8 cellular contexts compared by ENCODE assay signal in the genomic region with DNA sequence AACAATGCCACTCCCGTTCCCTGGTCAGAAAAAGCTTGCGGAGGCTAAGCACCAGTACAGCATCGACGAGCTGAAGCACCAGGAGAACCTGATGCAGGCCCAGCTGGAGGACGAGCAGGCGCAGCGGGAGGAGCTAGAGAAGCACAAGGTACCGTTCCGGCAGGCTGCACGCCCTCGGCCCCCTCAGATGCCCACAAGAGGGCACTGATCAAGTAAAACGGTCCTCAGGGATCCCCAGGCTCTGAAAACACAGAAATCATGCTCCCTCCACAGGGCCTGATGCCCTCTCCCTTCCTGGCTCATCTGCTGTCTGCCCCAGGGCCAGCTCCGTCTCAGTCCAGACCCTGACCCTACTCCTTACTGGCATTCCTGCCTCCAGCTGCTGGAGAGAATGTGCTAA. TPM values are rescaled to one million over a fixed set of nuclear protein-coding genes. Genes with fewer than 3 reads are reported as not detected.
DNase-seq lines count a peak whose midpoint lies in the region; ATAC-seq lines count a peak whose summit lies in the region.

No MANE protein-coding gene starts in this region.

- DNase-seq in activated CD8-positive, alpha-beta memory T cell treated with anti-CD3 and anti-CD28 coated beads, Interleukin-2, amount 50 U/mL, for 48 hours = peak; percentile 60
- no peak for DNase-seq in activated CD8-positive, alpha-beta memory T cell treated with anti-CD3 and anti-CD28 coated beads for 24 hours
- DNase-seq in SK-MEL-5 (ENCODE audit: low read depth, low spot score) = peak; percentile 72
- DNase-seq in head of caudate nucleus = peak in 32 of 42 donors; percentile 14 to 70 (median 32)
- DNase-seq in stimulated activated CD8-positive, alpha-beta memory T cell treated with anti-CD3 and anti-CD28 coated beads, Interleukin-4, amount 100 ng/mL, for 24 hours (ENCODE audit: low read depth) = peak; percentile 7
- DNase-seq in middle frontal gyrus (ENCODE audit: extremely low spot score, low spot score) = no peak
- DNase-seq in NCI-H1048 (lab: John Stamatoyannopoulos, UW) = no peak

- no peak for ATAC-seq in GM18870 (IDR thresholded peaks at IDR 0.05; ENCODE audit: unreplicated experiment)

- intact Hi-C loops in head of caudate nucleus (cut with DNase I) = no loop called here

- in situ Hi-C loops in SK-MEL-5 (cut with HindIII; ENCODE audit: low pct_unique_long_range_greater_than_20kb, low sequenced_read_pairs) = no loop called here

RNA-seq across cellular contexts. Expression of gene DRC3, which starts 21.6 kb away (rescaled TPM):
- total RNA-seq in SK-MEL-5 (2014; rRNA removed; shearing (Covaris generic)) = 1.1 and 1.2 TPM in 2 replicates
- polyA plus RNA-seq in SK-MEL-5 (2015; cell fraction: cytosol; rRNA removed) = 0.06 and 1.1 TPM in 2 replicates
- 4.1 and 4.3 TPM in 2 replicates for polyA plus RNA-seq in SK-MEL-5 (2015; cell fraction: nucleus; rRNA removed)

RNA-seq across cellular contexts. Expression of gene TOM1L2, which starts 22.1 kb away (rescaled TPM):
- 7.7 and 9.7 TPM in 2 replicates for total RNA-seq in SK-MEL-5 (2014; rRNA removed; shearing (Covaris generic))
- 18.9 and 24.6 TPM in 2 replicates for polyA plus RNA-seq in SK-MEL-5 (2015; cell fraction: cytosol; rRNA removed)
- polyA plus RNA-seq in SK-MEL-5 (2015; cell fraction: nucleus; rRNA removed) = 31.8 and 45.8 TPM in 2 replicates

RNA-seq across cellular contexts. Expression of gene ATPAF2, which starts 44.7 kb away (rescaled TPM):
- total RNA-seq in SK-MEL-5 (2014; rRNA removed; shearing (Covaris generic)) = 26.6 and 27.7 TPM in 2 replicates
- polyA plus RNA-seq in SK-MEL-5 (2015; cell fraction: cytosol; rRNA removed) = 29.2 and 32.5 TPM in 2 replicates
- polyA plus RNA-seq in SK-MEL-5 (2015; cell fraction: nucleus; rRNA removed) = 46.9 and 58.8 TPM in 2 replicates

RNA-seq across cellular contexts. Expression of gene GID4, which starts 44.9 kb away (rescaled TPM):
- total RNA-seq in SK-MEL-5 (2014; rRNA removed; shearing (Covaris generic)) = 6.3 and 6.8 TPM in 2 replicates
- 9.1 and 13.3 TPM in 2 replicates for polyA plus RNA-seq in SK-MEL-5 (2015; cell fraction: cytosol; rRNA removed)
- polyA plus RNA-seq in SK-MEL-5 (2015; cell fraction: nucleus; rRNA removed) = 3.9 and 8.5 TPM in 2 replicates

Comparison
In these comparisons a context has a peak if more than half of its experiments do, and no peak if none do; other contexts are left out.
1. DNase-seq: peak in activated CD8-positive, alpha-beta memory T cell treated with anti-CD3 and anti-CD28 coated beads, Interleukin-2, amount 50 U/mL, for 48 hours (single experiment), SK-MEL-5 (single experiment), head of caudate nucleus (32 of 42) and stimulated activated CD8-positive, alpha-beta memory T cell treated with anti-CD3 and anti-CD28 coated beads, Interleukin-4, amount 100 ng/mL, for 24 hours (single experiment); none in activated CD8-positive, alpha-beta memory T cell treated with anti-CD3 and anti-CD28 coated beads for 24 hours (single experiment), middle frontal gyrus (single experiment) and NCI-H1048 (single experiment).